Comparison of ENCODE assay signal across 17 cellular contexts in the genomic region with DNA sequence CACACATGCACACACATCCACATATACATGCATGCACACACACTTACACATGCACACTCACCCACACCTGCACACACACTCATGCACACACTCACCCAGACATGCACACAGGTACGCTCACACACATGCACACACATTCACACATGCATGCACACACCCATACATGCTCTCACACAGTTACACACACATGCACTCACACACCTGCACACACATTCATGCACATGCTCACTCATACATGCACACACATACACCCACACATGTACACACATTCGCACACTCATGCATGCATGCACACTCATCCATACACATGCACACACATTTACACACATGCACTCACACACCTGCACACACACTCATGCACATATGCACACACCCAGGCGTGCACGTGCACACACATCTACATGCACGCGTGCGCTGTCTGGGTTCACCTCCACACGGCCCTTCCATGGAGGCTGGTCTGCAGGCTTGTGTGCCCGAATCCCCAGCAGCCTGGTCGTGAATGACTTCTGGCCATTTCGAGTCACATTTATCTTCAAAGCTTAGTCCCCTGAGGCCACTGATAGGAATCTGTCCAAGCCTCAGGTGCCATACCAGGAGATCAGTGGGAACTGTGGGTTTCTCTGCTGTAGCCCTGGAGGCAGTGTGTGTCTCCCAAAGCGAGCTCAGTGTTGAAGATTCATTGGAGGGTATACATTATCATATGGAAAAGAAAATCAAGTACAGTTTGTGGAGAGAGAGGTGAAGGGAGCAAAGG.
A peak's percentile ranks its signal among the peaks of the same experiment; 100 is the strongest.
DNase-seq lines count a peak whose midpoint lies in the region; ATAC-seq, FAIRE-seq and TF ChIP-seq lines count a peak whose summit lies in the region.
"Had no signal": no experiment of that assay in that cellular context is flagged by ENCODE, and none has a peak within 500 bp of the region (broad histone marks: within the 10 kb centered on the region; RNA-seq: fewer than 3 reads in every experiment).

No MANE protein-coding gene starts in this region.

- in situ Hi-C loops in GM12878 (cut with MboI) = no loop called here

- H2AFZ ChIP-seq in GM12878 (ENCODE audit: control insufficient read depth, low read depth, low read length) = no peak overlapping the region
- H2AFZ ChIP-seq: GM23248 had no signal

- SMC1A ChIA-PET in GM12878 (lab: Charles Lee; ENCODE audit: uncharacterized antibody, unreplicated experiment) = no interaction called here

- H2BK5ac ChIP-seq in mesendoderm (ENCODE audit: low read length) = no peak overlapping the region

- peaks cover 0 to 18% of the 10 kb centered on the region in 2 experiments; a peak in 1 of 3 replicates for H3K36me3 ChIP-seq in HEK293 (ENCODE audit: control insufficient read depth in 2 of 2, insufficient read depth in 1 of 2, low read length in 2 of 2)
- H3K36me3 ChIP-seq in GM12878 (ENCODE audit: control insufficient read depth in 2 of 2, insufficient read depth in 2 of 2, low read length in 1 of 2) = no peaks in the 10 kb centered on the region
- H3K36me3 ChIP-seq in mesendoderm (ENCODE audit: control insufficient read depth, insufficient read depth, low read length) = peaks cover 28% of the 10 kb centered on the region

- peaks cover 28% of the 10 kb centered on the region for H3K9me3 Mint-ChIP-seq in activated naive CD4-positive, alpha-beta T cell treated with anti-CD3 and anti-CD28 coated beads, Interleukin-2, amount 10 ng/mL, durations not matched to agents 7 days and 5 days
- H3K9me3 Mint-ChIP-seq: CD8-positive, alpha-beta T cell had no signal

- no peak overlapping the region for H3K27ac Mint-ChIP-seq in activated naive CD4-positive, alpha-beta T cell treated with anti-CD3 and anti-CD28 coated beads, Interleukin-2, amount 10 ng/mL, durations not matched to agents 7 days and 5 days
- H3K27ac Mint-ChIP-seq: B cell; CD8-positive, alpha-beta T cell; HFFc6 had no signal

- H3K4me3 ChIP-seq in HEK293 (ENCODE audit: low read depth, low read length) = no peak overlapping the region
- no peak overlapping the region for H3K4me3 ChIP-seq in GM12878
- H3K4me3 ChIP-seq in mesendoderm (ENCODE audit: low read length) = peak overlapping the region; percentile 3
- H3K4me3 ChIP-seq: BLaER1 treated with 17β-estradiol and CSF1 and Interleukin-3, amounts not matched to agents 10 nM and 100 nM; GM23248 had no signal

- ATAC-seq in GM12878 = no peak
- ATAC-seq: CD8-positive, alpha-beta T cell had no signal

- H3K4me1 Mint-ChIP-seq in activated naive CD4-positive, alpha-beta T cell treated with anti-CD3 and anti-CD28 coated beads, Interleukin-2, amount 10 ng/mL, durations not matched to agents 7 days and 5 days = no peaks in the 10 kb centered on the region
- H3K4me1 Mint-ChIP-seq: B cell had no signal

- POLR2A ChIA-PET in HEK293 (lab: Yijun Ruan, JAX) = no interaction called here
- POLR2A ChIA-PET in GM12878 (lab: Charles Lee) = no interaction called here

- no peaks in the 10 kb centered on the region for H3K27me3 Mint-ChIP-seq in activated naive CD4-positive, alpha-beta T cell treated with anti-CD3 and anti-CD28 coated beads, Interleukin-2, amount 10 ng/mL, durations not matched to agents 7 days and 5 days
- H3K27me3 Mint-ChIP-seq: B cell had no signal

- no peak overlapping the region for H3K4ac ChIP-seq in mesendoderm (ENCODE audit: low read depth, low read length)

- H3K36me3 Mint-ChIP-seq in activated naive CD4-positive, alpha-beta T cell treated with anti-CD3 and anti-CD28 coated beads, Interleukin-2, amount 10 ng/mL, durations not matched to agents 7 days and 5 days = peaks cover 2% of the 10 kb centered on the region
- H3K36me3 Mint-ChIP-seq: CD8-positive, alpha-beta T cell had no signal

- TF ChIP-seq POLR2A in GM12878 (IDR thresholded peaks at IDR 0.05; ENCODE audit: low read depth, low read length) = no peak

- no peak overlapping the region for H2BK120ac ChIP-seq in mesendoderm (ENCODE audit: low read depth, low read length)

- no peak overlapping the region for H3K56ac ChIP-seq in mesendoderm (ENCODE audit: low read length)

- TF ChIP-seq EP300 in GM12878 (IDR thresholded peaks at IDR 0.05; ENCODE audit: borderline replicate concordance in 1 of 2, control insufficient read depth in 1 of 2, low read depth in 2 of 2, low read length in 2 of 2) = no peak

- H3K4me1 ChIP-seq in HEK293 (ENCODE audit: control insufficient read depth, insufficient read depth, low read length) (no peaks in the 10 kb centered on the region), GM12878 (ENCODE audit: control insufficient read depth, insufficient read depth, low read length) (no peaks in the 10 kb centered on the region), mesendoderm (ENCODE audit: control insufficient read depth, low read depth, low read length) (no peaks in the 10 kb centered on the region)

- H3K79me2 ChIP-seq in GM12878 (ENCODE audit: control insufficient read depth, insufficient read depth, low read length) (no peaks in the 10 kb centered on the region), mesendoderm (ENCODE audit: control insufficient read depth, insufficient read depth, low read length) (no peaks in the 10 kb centered on the region)

- DNase-seq in GM12878 (ENCODE audit: low read depth, low spot score) (no peak), mesendoderm (no peak), urothelium cell line (ENCODE audit: low spot score) (no peak), NCI-H2029 treated with DMSO at 0.1 percent for 48 hours (lab: John Stamatoyannopoulos, UW) (no peak)
- DNase-seq in effector CD8-positive, alpha-beta T cell (lab: John Stamatoyannopoulos, UW) = no peak
- no peak for DNase-seq in activated naive CD4-positive, alpha-beta T cell treated with anti-CD3 and anti-CD28 coated beads, Interleukin-2, amount 10 ng/mL, durations not matched to agents 7 days and 5 days
- DNase-seq: Calu3; CD8-positive, alpha-beta T cell; DMS79 treated with DMSO at 0.1 percent for 48 hours; GF-D8; GM23248; HCEC 1CT; HFFc6 had no signal

- H3K9me3 ChIP-seq in HEK293 (ENCODE audit: control insufficient read depth, insufficient read depth, low read depth, low read length) = no peaks in the 10 kb centered on the region
- H3K9me3 ChIP-seq in GM12878 (replicated peaks; ENCODE audit: control insufficient read depth, insufficient read depth, low read length) = no peaks in the 10 kb centered on the region; the same call in 2 of the 3 replicates

- H3K27me3 ChIP-seq in GM12878 (replicated peaks in 1 of 2; ENCODE audit: control insufficient read depth in 2 of 2, insufficient read depth in 2 of 2, low read length in 1 of 2) (no peaks in the 10 kb centered on the region), mesendoderm (ENCODE audit: insufficient read depth, low read length, poor library complexity) (no peaks in the 10 kb centered on the region)

- H3K23ac ChIP-seq in mesendoderm (ENCODE audit: low read length) = no peak overlapping the region

- no peak overlapping the region for H4K5ac ChIP-seq in mesendoderm (ENCODE audit: low read length)

- no peak overlapping the region for H4K8ac ChIP-seq in mesendoderm (ENCODE audit: low read depth, low read length)

- TF ChIP-seq CTCF in HEK293 (tag by site-specific recombination; IDR thresholded peaks at IDR 0.05) (no peak), GM12878 (IDR thresholded peaks at IDR 0.05 in 2 of 3, conservative IDR thresholded peaks at IDR 0.05 in 1 of 3; ENCODE audit: control insufficient read depth in 2 of 3, extremely low read depth in 1 of 3, insufficient read depth in 1 of 3, low read depth in 3 of 3, low read length in 3 of 3) (no peak)

- no peak overlapping the region for H3K4me3 Mint-ChIP-seq in activated naive CD4-positive, alpha-beta T cell treated with anti-CD3 and anti-CD28 coated beads, Interleukin-2, amount 10 ng/mL, durations not matched to agents 7 days and 5 days
- H3K4me3 Mint-ChIP-seq: B cell; CD8-positive, alpha-beta T cell; HFFc6 had no signal

- no peak overlapping the region for H3K27ac ChIP-seq in HEK293 (ENCODE audit: extremely low read depth, low read depth, low read length)
- no peak overlapping the region for H3K27ac ChIP-seq in GM12878 (ENCODE audit: control insufficient read depth, insufficient read depth)
- H3K27ac ChIP-seq in mesendoderm (ENCODE audit: low read depth, low read length) = no peak overlapping the region
- H3K27ac ChIP-seq: BLaER1 treated with 17β-estradiol and CSF1 and Interleukin-3, amounts not matched to agents 10 nM and 100 nM; GM23248 had no signal

- H3K9ac ChIP-seq in GM12878 (ENCODE audit: control insufficient read depth, insufficient read depth, low read length) (no peak overlapping the region), mesendoderm (ENCODE audit: low read length) (no peak overlapping the region)
- H3K9ac ChIP-seq: BLaER1 treated with 17β-estradiol and CSF1 and Interleukin-3, amounts not matched to agents 10 nM and 100 nM; GM23248 had no signal

- no peak for FAIRE-seq in GM12878 (lab: Jason Lieb, UNC)
- peak; percentile 98 for FAIRE-seq in urothelium cell line (lab: Jason Lieb, UNC)
- FAIRE-seq: H54 had no signal

- no TSS peak for BruUV-seq in GM12878 (replicated peaks; lab: Mats Ljungman, UMichigan)

- H3K18ac ChIP-seq in mesendoderm (ENCODE audit: low read length) = no peak overlapping the region

- no peaks in the 10 kb centered on the region for H4K20me1 ChIP-seq in GM12878 (ENCODE audit: control insufficient read depth, insufficient read depth)

- CTCF ChIA-PET in HEK293 (lab: Yijun Ruan, JAX) (interaction anchor here (1.4 to 3.3 kb wide), 2 partner anchors 55 to 296 kb away, joined by 4 to 13 read pairs; no protein-coding TSS in a partner anchor), GM12878 (lab: Yijun Ruan, JAX) (no interaction called here)
- CTCF ChIA-PET in activated naive CD4-positive, alpha-beta T cell treated with anti-CD3 and anti-CD28 coated beads, Interleukin-2, amount 10 ng/mL, durations not matched to agents 7 days and 5 days (lab: Charles Lee) = no interaction called here

- H3K79me1 ChIP-seq in mesendoderm (ENCODE audit: low read length) = peaks cover 5% of the 10 kb centered on the region

- no peak for TF ChIP-seq RAD21 in GM12878 (IDR thresholded peaks at IDR 0.05; ENCODE audit: insufficient read depth, low read depth, low read length)

- no peak overlapping the region for H2BK15ac ChIP-seq in mesendoderm (replicated peaks; ENCODE audit: low read depth)

- RAD21 ChIA-PET in GM12878 (lab: Charles Lee; ENCODE audit: unreplicated experiment) = no interaction called here

- H3K4me2 ChIP-seq in GM12878 (ENCODE audit: control insufficient read depth, insufficient read depth) = no peak overlapping the region
- H3K4me2 ChIP-seq in mesendoderm (ENCODE audit: low read length) = no peak overlapping the region

- no peak overlapping the region for H2AK5ac ChIP-seq in mesendoderm (ENCODE audit: low read length)

- intact Hi-C loops in GM12878 (cut with micrococcal nuclease; ENCODE audit: unreplicated experiment) = no loop called here

- 67% methylated on average over 12 of the region's 12 CpGs for WGBS in GM12878 (ENCODE audit: insufficient coverage, insufficient replicate concordance, low lambda C conversion rate, missing lambda C conversion rate)
- WGBS in mesendoderm (ENCODE audit: extremely low coverage, insufficient coverage, low lambda C conversion rate) = no CpG with 5 or more reads among the region's 12 CpGs

TF ChIP-seq in HEK293, 187 proteins besides CTCF, POLR2A, EP300 and RAD21 (continues in another document):
- TF ChIP-seq ZNF48 (tag by site-specific recombination; IDR thresholded peaks at IDR 0.05) = 0 out of 2 replicates have a peak, but pooled peaks have one; percentile 27

TF ChIP-seq in GM12878, 131 proteins besides CTCF, POLR2A, EP300 and RAD21 (continues in another document):
- TF ChIP-seq BRCA1 (IDR thresholded peaks at IDR 0.05; ENCODE audit: low read depth, low read length) = no peak

Comparison
In these comparisons a context has a peak if more than half of its experiments do, and no peak if none do; other contexts are left out.
1. Of the 9 proteins assayed by ChIP-seq in both HEK293 and GM12878: peak only in HEK293: none; only in GM12878: PBX3; in both: none; in neither: 8.